Comparison of ENCODE assay signal across 8 cellular contexts in genomic region chr22:46071451-46072029, GRCh38.
A peak's percentile ranks its signal among the peaks of the same experiment; 100 is the strongest.
DNase-seq lines count a peak whose midpoint lies in the region; ATAC-seq lines count a peak whose summit lies in the region.

No MANE protein-coding gene starts in this region.

- H3K27me3 Mint-ChIP-seq in activated CD4-positive, alpha-beta T cell treated with anti-CD3 and anti-CD28 coated beads, Interleukin-2, amount 10 ng/mL, durations not matched to agents 24 days and 14 days: no peaks in the 10 kb centered on the region

- peak; percentile 88 for DNase-seq in AG08396 (ENCODE audit: low spot score)
- DNase-seq in NCI-H2171 (lab: John Stamatoyannopoulos, UW): peak; percentile 91
- DNase-seq in activated CD4-positive, alpha-beta T cell treated with anti-CD3 and anti-CD28 coated beads, Interleukin-2, amount 10 ng/mL, durations not matched to agents 24 days and 14 days: peak; percentile 83
- DNase-seq in effector CD8-positive, alpha-beta T cell (lab: John Stamatoyannopoulos, UW): peak; percentile 8
- peak; percentile 96 to 98 for DNase-seq in lung microvascular endothelial cell (ENCODE audit: low read depth in 2 of 2)
- peak; percentile 66 to 74 for DNase-seq in stimulated activated CD4-positive, alpha-beta T cell treated with anti-CD3 and anti-CD28 coated beads, Interleukin-4, amount 100 ng/mL, for 4 hours

- peak; percentile 11 for ATAC-seq in GM21423 (IDR thresholded peaks at IDR 0.05; ENCODE audit: unreplicated experiment)
- ATAC-seq in HG02970 (IDR thresholded peaks at IDR 0.05; ENCODE audit: low FRiP score, unreplicated experiment): no peak

- intact Hi-C loops in activated CD4-positive, alpha-beta T cell treated with anti-CD3 and anti-CD28 coated beads, Interleukin-2, amount 10 ng/mL, durations not matched to agents 24 days and 14 days (cut with micrococcal nuclease): loop anchor here (1.0 to 2.0 kb wide), 2 partner anchors 17 to 58 kb away; no protein-coding TSS in a partner anchor

- H3K27ac Mint-ChIP-seq in activated CD4-positive, alpha-beta T cell treated with anti-CD3 and anti-CD28 coated beads, Interleukin-2, amount 10 ng/mL, durations not matched to agents 24 days and 14 days: peak overlapping the region; percentile 89

- H3K4me3 Mint-ChIP-seq in activated CD4-positive, alpha-beta T cell treated with anti-CD3 and anti-CD28 coated beads, Interleukin-2, amount 10 ng/mL, durations not matched to agents 24 days and 14 days: peak overlapping the region; percentile 79

- H3K4me1 Mint-ChIP-seq in activated CD4-positive, alpha-beta T cell treated with anti-CD3 and anti-CD28 coated beads, Interleukin-2, amount 10 ng/mL, durations not matched to agents 24 days and 14 days: peaks cover 27% of the 10 kb centered on the region

- H3K9me3 Mint-ChIP-seq in activated CD4-positive, alpha-beta T cell treated with anti-CD3 and anti-CD28 coated beads, Interleukin-2, amount 10 ng/mL, durations not matched to agents 24 days and 14 days: no peaks in the 10 kb centered on the region

- peaks cover 4% of the 10 kb centered on the region for H3K36me3 Mint-ChIP-seq in activated CD4-positive, alpha-beta T cell treated with anti-CD3 and anti-CD28 coated beads, Interleukin-2, amount 10 ng/mL, durations not matched to agents 24 days and 14 days (ENCODE audit: low read depth)

Comparison
In these comparisons a context has a peak if more than half of its experiments do, and no peak if none do; other contexts are left out.
1. DNase-seq: peak in every context shown above with its lines; median percentile 97 in lung microvascular endothelial cell; 91 in NCI-H2171; 88 in AG08396; 83 in activated CD4-positive, alpha-beta T cell treated with anti-CD3 and anti-CD28 coated beads, Interleukin-2, amount 10 ng/mL, durations not matched to agents 24 days and 14 days; 70 in stimulated activated CD4-positive, alpha-beta T cell treated with anti-CD3 and anti-CD28 coated beads, Interleukin-4, amount 100 ng/mL, for 4 hours; 8 in effector CD8-positive, alpha-beta T cell.